ENCODE assay signal across 24 cellular contexts in the genomic region with DNA sequence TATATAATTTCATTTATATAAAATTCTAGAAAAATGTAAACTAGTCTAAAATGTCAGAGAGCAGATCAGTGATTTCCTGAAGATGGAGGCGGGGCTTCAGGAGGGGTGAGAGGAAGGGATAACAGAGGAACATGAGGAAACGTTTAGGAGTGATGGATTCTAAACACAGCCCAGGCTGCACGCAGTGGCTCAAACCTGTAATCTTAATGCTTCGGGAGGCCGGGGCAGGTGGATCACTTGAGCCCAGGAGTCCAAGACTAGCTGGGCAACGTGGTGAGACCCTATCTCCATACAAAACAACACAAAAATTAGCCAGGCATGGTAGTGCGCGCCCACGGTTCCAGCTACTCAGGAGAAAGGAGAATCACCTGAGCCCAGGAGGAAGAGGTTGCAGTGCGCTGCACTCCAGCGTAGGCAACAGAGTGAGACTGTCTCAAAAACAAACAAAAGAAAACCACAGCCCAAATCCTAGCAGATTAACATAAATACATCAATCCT. TPM values are rescaled to one million over a fixed set of nuclear protein-coding genes. Genes with fewer than 3 reads are reported as not detected.
"Had no signal": no experiment of that assay in that cellular context is flagged by ENCODE, and none has a peak within 500 bp of the region (broad histone marks: within the 10 kb centered on the region; RNA-seq: fewer than 3 reads in every experiment).

No MANE protein-coding gene starts in this region.

- ATAC-seq: K562, Panc1 had no signal

- DNase-seq: Kasumi-1, MM.1S, NCI-H1092 treated with DMSO at 0.1 percent for 48 hours, NCI-H1436, NCI-H187, NCI-H2029, NCI-H2081 treated with DMSO at 0.1 percent for 48 hours, NCI-H2171, NCI-H226, NCI-H446, NCI-H510A, NCI-H524 treated with DMSO at 0.1 percent for 48 hours, NCI-H69, NCI-H774, SHP77, SK-N-SH had no signal

- H3K36me3 Mint-ChIP-seq: IgD-negative memory B cell had no signal

- H3K4me2 ChIP-seq: KMS-11, SK-N-SH had no signal

- H3K4me3 Mint-ChIP-seq: IgD-negative memory B cell had no signal

- H3K9me3 ChIP-seq: SK-N-SH had no signal

- FAIRE-seq: K562 had no signal

- H3K9me3 Mint-ChIP-seq: IgD-negative memory B cell had no signal

- H3K27ac Mint-ChIP-seq: IgD-negative memory B cell had no signal

- H3K27ac ChIP-seq: KMS-11, RWPE1 had no signal

- H3K4me3 ChIP-seq: K562 had no signal

- H3K9ac ChIP-seq: KMS-11, SK-N-SH had no signal

RNA-seq across cellular contexts. Expression of a gene that starts 18.0 kb away (rescaled TPM):
- total RNA-seq: K562, M059J, SK-MEL-5 had no signal
- polyA plus RNA-seq: IgD-negative memory B cell, K562, SK-N-SH had no signal

RNA-seq across cellular contexts. Expression of a gene that starts 34.1 kb away (rescaled TPM):
- total RNA-seq: K562, SK-MEL-5 had no signal
- polyA plus RNA-seq: IgD-negative memory B cell, K562 had no signal

RNA-seq across cellular contexts. Expression of a gene that starts 45.7 kb away (rescaled TPM):
- total RNA-seq: HT1080, K562, M059J, SK-MEL-5 had no signal
- polyA plus RNA-seq: IgD-negative memory B cell, K562, SK-N-SH had no signal
